ENCODE assay signal across 8 cellular contexts in genomic region chr6:56542367-56543331, GRCh38.
A peak's percentile ranks its signal among the peaks of the same experiment; 100 is the strongest.
DNase-seq lines count a peak whose midpoint lies in the region; ATAC-seq and TF ChIP-seq lines count a peak whose summit lies in the region.

No MANE protein-coding gene starts in this region.

- peak; percentile 28 for DNase-seq in GM19238 (ENCODE audit: insufficient read length, low spot score)
- DNase-seq in NCI-H460 (ENCODE audit: extremely low read depth, low read depth): peak; percentile 93
- peak; percentile 69 for DNase-seq in activated CD4-positive, alpha-beta T cell treated with anti-CD3 and anti-CD28 coated beads, Interleukin-2, amount 10 ng/mL, durations not matched to agents 7 days and 5 days
- DNase-seq in ecto neural progenitor cell (ENCODE audit: low spot score): peak; percentile 91
- peak; percentile 91 to 95 (median 92) for DNase-seq in right lobe of liver
- DNase-seq in stimulated activated CD4-positive, alpha-beta T cell treated with anti-CD3 and anti-CD28 coated beads, Interleukin-4, amount 100 ng/mL, for 1 hour: peak; percentile 65

- H3K27me3 ChIP-seq in BLaER1: peaks cover 5% of the 10 kb centered on the region
- no peaks in the 10 kb centered on the region for H3K27me3 ChIP-seq in right lobe of liver

- ATAC-seq in HG03378 (IDR thresholded peaks at IDR 0.05; ENCODE audit: unreplicated experiment) (peak; percentile 96), right lobe of liver (peak; percentile 87 to 95 (median 90))

- POLR2A ChIA-PET in activated CD4-positive, alpha-beta T cell treated with anti-CD3 and anti-CD28 coated beads, Interleukin-2, amount 10 ng/mL, durations not matched to agents 7 days and 5 days (lab: Charles Lee): no interaction called here

- H3K27ac Mint-ChIP-seq in activated CD4-positive, alpha-beta T cell treated with anti-CD3 and anti-CD28 coated beads, Interleukin-2, amount 10 ng/mL, durations not matched to agents 7 days and 5 days: no peak overlapping the region

- no peaks in the 10 kb centered on the region for H3K36me3 Mint-ChIP-seq in activated CD4-positive, alpha-beta T cell treated with anti-CD3 and anti-CD28 coated beads, Interleukin-2, amount 10 ng/mL, durations not matched to agents 7 days and 5 days (ENCODE audit: low read depth)

- no peaks in the 10 kb centered on the region for H3K9me3 ChIP-seq in BLaER1
- no peaks in the 10 kb centered on the region for H3K9me3 ChIP-seq in right lobe of liver

- CTCF ChIA-PET in activated CD4-positive, alpha-beta T cell treated with anti-CD3 and anti-CD28 coated beads, Interleukin-2, amount 10 ng/mL, durations not matched to agents 7 days and 5 days (lab: Charles Lee): interaction anchor here (0.6 to 1.3 kb wide), 3 partner anchors 30 to 375 kb away, joined by 3 read pairs; no protein-coding TSS in a partner anchor

- H3K4me3 Mint-ChIP-seq in activated CD4-positive, alpha-beta T cell treated with anti-CD3 and anti-CD28 coated beads, Interleukin-2, amount 10 ng/mL, durations not matched to agents 7 days and 5 days: no peak overlapping the region

- peaks cover 16% of the 10 kb centered on the region for H3K4me1 ChIP-seq in BLaER1
- H3K4me1 ChIP-seq in right lobe of liver: peaks cover 0 to 28% (median 13%) of the 10 kb centered on the region in 4 donors

- TF ChIP-seq POLR2A in right lobe of liver (IDR thresholded peaks at IDR 0.05): peak; percentile 82

- H3K27me3 Mint-ChIP-seq in activated CD4-positive, alpha-beta T cell treated with anti-CD3 and anti-CD28 coated beads, Interleukin-2, amount 10 ng/mL, durations not matched to agents 7 days and 5 days: peaks cover 2% of the 10 kb centered on the region

- H3K27ac ChIP-seq in BLaER1: peak overlapping the region; percentile 32; the same call in 1 of the 2 replicates
- peak overlapping the region; percentile 89 to 95 (median 92) for H3K27ac ChIP-seq in right lobe of liver

- TF ChIP-seq CTCF in right lobe of liver (IDR thresholded peaks at IDR 0.05): peak; percentile 12 to 45 (median 32)

- H3K9ac ChIP-seq in BLaER1: peak overlapping the region; percentile 64

- H3K4me1 Mint-ChIP-seq in activated CD4-positive, alpha-beta T cell treated with anti-CD3 and anti-CD28 coated beads, Interleukin-2, amount 10 ng/mL, durations not matched to agents 7 days and 5 days: no peaks in the 10 kb centered on the region

- peaks cover 5% of the 10 kb centered on the region; the same call in 1 of the 2 replicates for H4K20me1 ChIP-seq in BLaER1

- H3K9me3 Mint-ChIP-seq in activated CD4-positive, alpha-beta T cell treated with anti-CD3 and anti-CD28 coated beads, Interleukin-2, amount 10 ng/mL, durations not matched to agents 7 days and 5 days: no peaks in the 10 kb centered on the region

- intact Hi-C loops in right lobe of liver (cut with DNase I): no loop called here

- H3K4me3 ChIP-seq in BLaER1: peak overlapping the region; percentile 66
- peak overlapping the region; percentile 35 to 61 (median 54) for H3K4me3 ChIP-seq in right lobe of liver

- peak overlapping the region; percentile 85 for H3K4me2 ChIP-seq in BLaER1

- 1% methylated on average over 25 of the region's 50 CpGs for WGBS in right lobe of liver (ENCODE audit: insufficient coverage, low coverage, low lambda C conversion rate, missing lambda C conversion rate)

- no peaks in the 10 kb centered on the region for H3K36me3 ChIP-seq in BLaER1
- H3K36me3 ChIP-seq in right lobe of liver: no peaks in the 10 kb centered on the region

Comparison
In these comparisons a context has a peak if more than half of its experiments do, and no peak if none do; other contexts are left out.
1. Peak in every context shown above with its lines: DNase-seq, ATAC-seq, H3K4me3 ChIP-seq and H3K27ac ChIP-seq.
2. DNase-seq: peak in every context shown above with its lines; median percentile 93 in NCI-H460; 92 in right lobe of liver; 91 in ecto neural progenitor cell; 69 in activated CD4-positive, alpha-beta T cell treated with anti-CD3 and anti-CD28 coated beads, Interleukin-2, amount 10 ng/mL, durations not matched to agents 7 days and 5 days; 65 in stimulated activated CD4-positive, alpha-beta T cell treated with anti-CD3 and anti-CD28 coated beads, Interleukin-4, amount 100 ng/mL, for 1 hour; 28 in GM19238.